Comparison of ENCODE assay signal across 9 cellular contexts in the genomic region with DNA sequence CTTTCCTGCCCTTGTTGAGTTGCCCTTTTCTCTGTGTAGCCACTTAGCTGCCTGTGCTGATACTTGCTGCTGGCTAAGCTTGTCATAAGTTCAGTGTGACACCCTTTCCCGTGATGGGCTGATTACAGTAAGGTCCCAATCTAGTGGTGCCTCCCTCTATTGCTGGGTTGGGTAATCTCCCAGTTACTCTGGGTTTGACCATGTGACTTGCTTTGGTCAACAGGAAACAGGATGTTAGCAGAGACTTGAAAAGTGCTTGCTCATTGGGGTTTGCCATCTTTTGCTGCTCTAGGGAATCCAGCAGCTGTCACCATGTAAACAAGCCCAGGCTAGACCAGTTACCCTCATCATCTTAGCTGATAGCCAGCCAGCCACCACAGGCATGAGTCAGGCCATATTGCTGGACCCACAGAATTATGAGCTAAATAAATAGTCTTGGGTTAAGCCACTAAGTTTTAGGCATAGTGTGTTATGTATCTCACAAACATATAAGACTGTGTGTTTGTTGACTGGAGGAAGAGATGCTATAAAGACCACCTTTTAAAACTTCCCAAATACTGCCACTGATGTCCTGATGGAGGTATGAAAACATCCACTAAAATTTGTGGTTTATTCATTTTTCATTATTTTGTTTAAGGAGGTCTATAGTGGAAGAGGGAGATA. TPM values are rescaled to one million over a fixed set of nuclear protein-coding genes. Genes with fewer than 3 reads are reported as not detected.
DNase-seq lines count a peak whose midpoint lies in the region; ATAC-seq and TF ChIP-seq lines count a peak whose summit lies in the region.
"Had no signal": no experiment of that assay in that cellular context is flagged by ENCODE, and none has a peak within 500 bp of the region (broad histone marks: within the 10 kb centered on the region; RNA-seq: fewer than 3 reads in every experiment).

No MANE protein-coding gene starts in this region.

- CTCF ChIA-PET in BJ (lab: Yijun Ruan, JAX): interaction anchor here (0.7 kb wide), 1 partner anchor 110 kb away, joined by 3 read pairs; no protein-coding TSS in a partner anchor
- CTCF ChIA-PET in activated CD8-positive, alpha-beta T cell treated with anti-CD3 and anti-CD28 coated beads, Interleukin-2, amount 10 ng/mL, durations not matched to agents 7 days and 5 days (lab: Charles Lee): interaction anchor here (1.1 to 3.4 kb wide), 7 partner anchors 11 to 150 kb away, joined by 3 to 19 read pairs (median 3); no protein-coding TSS in a partner anchor

- H3K36me3 ChIP-seq in BJ (ENCODE audit: control insufficient read depth, insufficient read depth, low read length): no peaks in the 10 kb centered on the region
- H3K36me3 ChIP-seq in MG63: no peaks in the 10 kb centered on the region
- H3K36me3 ChIP-seq in liver (ENCODE audit: control insufficient read depth in 4 of 4, insufficient read depth in 3 of 4, low read depth in 1 of 4, low read length in 3 of 4): no peaks in the 10 kb centered on the region
- no peaks in the 10 kb centered on the region for H3K36me3 ChIP-seq in prostate gland
- H3K36me3 ChIP-seq: thoracic aorta had no signal

- no peak for TF ChIP-seq CTCF in BJ (IDR thresholded peaks at IDR 0.05; ENCODE audit: insufficient read depth, low read depth, low read length)
- TF ChIP-seq CTCF in liver (IDR thresholded peaks at IDR 0.05; ENCODE audit: low read depth, low read length, missing input control): no peak
- TF ChIP-seq CTCF in omental fat pad (IDR thresholded peaks at IDR 0.05): no peak
- no peak for TF ChIP-seq CTCF in prostate gland (IDR thresholded peaks at IDR 0.05)

- H3K9me3 Mint-ChIP-seq in activated CD8-positive, alpha-beta T cell treated with anti-CD3 and anti-CD28 coated beads, Interleukin-2, amount 10 ng/mL, durations not matched to agents 7 days and 5 days (ENCODE audit: insufficient read depth): peaks cover 13% of the 10 kb centered on the region

- no peak for TF ChIP-seq POLR2A in prostate gland (IDR thresholded peaks at IDR 0.05)

- peak overlapping the region; percentile 62 for H3K27ac Mint-ChIP-seq in activated CD8-positive, alpha-beta T cell treated with anti-CD3 and anti-CD28 coated beads, Interleukin-2, amount 10 ng/mL, durations not matched to agents 7 days and 5 days

- H3K4me1 Mint-ChIP-seq in activated CD8-positive, alpha-beta T cell treated with anti-CD3 and anti-CD28 coated beads, Interleukin-2, amount 10 ng/mL, durations not matched to agents 7 days and 5 days (ENCODE audit: low read depth): peaks cover 12% of the 10 kb centered on the region

- no peaks in the 10 kb centered on the region for H3K9me3 ChIP-seq in MG63
- peaks cover 0 to 4% (median under 1%) of the 10 kb centered on the region in 4 donors for H3K9me3 ChIP-seq in liver (ENCODE audit: control insufficient read depth in 4 of 4, low read length in 3 of 4)
- no peaks in the 10 kb centered on the region for H3K9me3 ChIP-seq in prostate gland

- H3K27me3 ChIP-seq in BJ (ENCODE audit: control insufficient read depth, insufficient read depth, low read length) (peaks cover 10% of the 10 kb centered on the region), MG63 (no peaks in the 10 kb centered on the region), liver (ENCODE audit: control insufficient read depth in 4 of 4, insufficient read depth in 4 of 4, low read length in 3 of 4) (peaks cover 4 to 10% (median 5%) of the 10 kb centered on the region in 4 donors), prostate gland (replicated peaks; ENCODE audit: insufficient read depth) (peaks cover 15% of the 10 kb centered on the region)

- H3K9ac ChIP-seq in liver (ENCODE audit: low read depth in 1 of 2, low read length in 2 of 2): no peak overlapping the region

- no peak overlapping the region for H3K4me3 ChIP-seq in BJ (ENCODE audit: low read depth, low read length)
- H3K4me3 ChIP-seq in MG63: no peak overlapping the region
- no peak overlapping the region for H3K4me3 ChIP-seq in liver (ENCODE audit: low read depth in 1 of 3, low read length in 3 of 3)
- H3K4me3 ChIP-seq in prostate gland: no peak overlapping the region
- H3K4me3 ChIP-seq: thoracic aorta had no signal

- H3K27ac ChIP-seq in liver (ENCODE audit: low read depth in 1 of 2, low read length in 2 of 2): peak overlapping the region; percentile 38 to 39
- H3K27ac ChIP-seq in prostate gland: no peak overlapping the region
- H3K27ac ChIP-seq: thoracic aorta had no signal

- H3K27me3 Mint-ChIP-seq in activated CD8-positive, alpha-beta T cell treated with anti-CD3 and anti-CD28 coated beads, Interleukin-2, amount 10 ng/mL, durations not matched to agents 7 days and 5 days (ENCODE audit: low read depth): peaks cover 14% of the 10 kb centered on the region

- H3K4me1 ChIP-seq in liver (ENCODE audit: control insufficient read depth in 4 of 4, insufficient read depth in 4 of 4, low read length in 3 of 4) (no peaks in the 10 kb centered on the region), prostate gland (replicated peaks) (no peaks in the 10 kb centered on the region)

- ATAC-seq in GM18909 (IDR thresholded peaks at IDR 0.05; ENCODE audit: poor library complexity, unreplicated experiment) (peak; percentile 79), omental fat pad (ENCODE audit: low FRiP score) (no peak)
- ATAC-seq in activated CD8-positive, alpha-beta T cell treated with anti-CD3 and anti-CD28 coated beads, Interleukin-2, amount 10 ng/mL, durations not matched to agents 7 days and 5 days: peak; percentile 89

- 62% methylated on average over 1 of the region's 1 CpG for WGBS in liver
- WGBS in prostate gland: 75% methylated on average over 1 of the region's 1 CpG

- POLR2A ChIA-PET in BJ (lab: Charles Lee): interaction anchor here (0.6 kb wide), 1 partner anchor 9 kb away, joined by 5 read pairs; no protein-coding TSS in a partner anchor
- POLR2A ChIA-PET in activated CD8-positive, alpha-beta T cell treated with anti-CD3 and anti-CD28 coated beads, Interleukin-2, amount 10 ng/mL, durations not matched to agents 7 days and 5 days (lab: Charles Lee): interaction anchor here (0.7 kb wide), 1 partner anchor 16 kb away, joined by 3 read pairs; no protein-coding TSS in a partner anchor

- TF ChIP-seq RAD21 in liver (IDR thresholded peaks at IDR 0.05): no peak

- H3K4me3 Mint-ChIP-seq in activated CD8-positive, alpha-beta T cell treated with anti-CD3 and anti-CD28 coated beads, Interleukin-2, amount 10 ng/mL, durations not matched to agents 7 days and 5 days: no peak overlapping the region

- peaks cover 9% of the 10 kb centered on the region for H3K36me3 Mint-ChIP-seq in activated CD8-positive, alpha-beta T cell treated with anti-CD3 and anti-CD28 coated beads, Interleukin-2, amount 10 ng/mL, durations not matched to agents 7 days and 5 days (ENCODE audit: low read depth)

- intact Hi-C loops in prostate gland (cut with DNase I): no loop called here

- DNase-seq in BJ (ENCODE audit: low read depth) (peak; percentile 50), MG63 (peak; percentile 83), omental fat pad (ENCODE audit: low spot score) (no peak), prostate gland (ENCODE audit: low spot score) (no peak)
- DNase-seq in activated CD8-positive, alpha-beta T cell treated with anti-CD3 and anti-CD28 coated beads, Interleukin-2, amount 10 ng/mL, durations not matched to agents 7 days and 5 days: peak; percentile 70
- no peak for DNase-seq in stimulated activated CD4-positive, alpha-beta T cell treated with anti-CD3 and anti-CD28 coated beads, Interleukin-2, amount 100 ng/mL, for 48 hours

TF ChIP-seq in liver, 16 proteins besides CTCF, POLR2A, EP300 and RAD21 (continues in another document):
- TF ChIP-seq EGR1 (IDR thresholded peaks at IDR 0.05; ENCODE audit: low read depth in 2 of 2) (no peak), HNF4A (conservative IDR thresholded peaks at IDR 0.05) (no peak), TAF1 (conservative IDR thresholded peaks at IDR 0.05) (no peak), FOXA1 (IDR thresholded peaks at IDR 0.05) (no peak), GABPA (IDR thresholded peaks at IDR 0.05 in 1 of 2, conservative IDR thresholded peaks at IDR 0.05 in 1 of 2) (no peak), JUND (IDR thresholded peaks at IDR 0.05) (no peak), RXRA (IDR thresholded peaks at IDR 0.05) (no peak), HNF4G (IDR thresholded peaks at IDR 0.05) (no peak), SP1 (IDR thresholded peaks at IDR 0.05) (no peak), NR2F2 (IDR thresholded peaks at IDR 0.05) (no peak)
- TF ChIP-seq, protein P1, sequence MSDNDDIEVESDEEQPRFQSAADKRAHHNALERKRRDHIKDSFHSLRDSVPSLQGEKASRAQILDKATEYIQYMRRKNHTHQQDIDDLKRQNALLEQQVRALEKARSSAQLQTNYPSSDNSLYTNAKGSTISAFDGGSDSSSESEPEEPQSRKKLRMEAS (IDR thresholded peaks at IDR 0.05): no peak
- TF ChIP-seq, protein P2, sequence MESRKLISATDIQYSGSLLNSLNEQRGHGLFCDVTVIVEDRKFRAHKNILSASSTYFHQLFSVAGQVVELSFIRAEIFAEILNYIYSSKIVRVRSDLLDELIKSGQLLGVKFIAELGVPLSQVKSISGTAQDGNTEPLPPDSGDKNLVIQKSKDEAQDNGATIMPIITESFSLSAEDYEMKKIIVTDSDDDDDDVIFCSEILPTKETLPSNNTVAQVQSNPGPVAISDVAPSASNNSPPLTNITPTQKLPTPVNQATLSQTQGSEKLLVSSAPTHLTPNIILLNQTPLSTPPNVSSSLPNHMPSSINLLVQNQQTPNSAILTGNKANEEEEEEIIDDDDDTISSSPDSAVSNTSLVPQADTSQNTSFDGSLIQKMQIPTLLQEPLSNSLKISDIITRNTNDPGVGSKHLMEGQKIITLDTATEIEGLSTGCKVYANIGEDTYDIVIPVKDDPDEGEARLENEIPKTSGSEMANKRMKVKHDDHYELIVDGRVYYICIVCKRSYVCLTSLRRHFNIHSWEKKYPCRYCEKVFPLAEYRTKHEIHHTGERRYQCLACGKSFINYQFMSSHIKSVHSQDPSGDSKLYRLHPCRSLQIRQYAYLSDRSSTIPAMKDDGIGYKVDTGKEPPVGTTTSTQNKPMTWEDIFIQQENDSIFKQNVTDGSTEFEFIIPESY (IDR thresholded peaks at IDR 0.05): no peak

RNA-seq across cellular contexts. Expression of a gene that starts 4.0 kb away (rescaled TPM):
- polyA plus RNA-seq in BJ (2011; rRNA removed): 0.05 TPM in 2 replicates
- polyA minus RNA-seq in BJ (2011; rRNA and poly(A)+ RNA removed): not detected in 2 replicates
- not detected in 2 replicates for total RNA-seq in MG63 (2014; rRNA removed; shearing (Covaris generic); ENCODE audit: low replicate concordance)
- not detected for total RNA-seq in activated CD8-positive, alpha-beta T cell treated with anti-CD3 and anti-CD28 coated beads, Interleukin-2, amount 10 ng/mL, durations not matched to agents 7 days and 5 days
- not detected for total RNA-seq in liver
- polyA plus RNA-seq in liver: under 1 TPM in 1 of 2 donors, not detected in 1; 0.02 TPM
- 100 to 1,000 TPM in 3 of 4 donors, 10 to 100 TPM in 1; 12.3 to 715 (median 292) TPM for total RNA-seq in omental fat pad
- total RNA-seq in prostate gland: not detected
- total RNA-seq: thoracic aorta had no signal

Comparison
In these comparisons a context has a peak if more than half of its experiments do, and no peak if none do; other contexts are left out.
1. DNase-seq: peak in BJ (single experiment), MG63 (single experiment) and activated CD8-positive, alpha-beta T cell treated with anti-CD3 and anti-CD28 coated beads, Interleukin-2, amount 10 ng/mL, durations not matched to agents 7 days and 5 days (single experiment); none in omental fat pad (single experiment), prostate gland (single experiment) and stimulated activated CD4-positive, alpha-beta T cell treated with anti-CD3 and anti-CD28 coated beads, Interleukin-2, amount 100 ng/mL, for 48 hours (0 of 2).
2. H3K27ac ChIP-seq: peak in liver (2 of 2); none in prostate gland (0 of 2).
3. RNA of a gene that starts 4.0 kb away (total RNA-seq): 12.3 to 715 TPM in omental fat pad; not detected in prostate gland, not detected in MG63, not detected in activated CD8-positive, alpha-beta T cell treated with anti-CD3 and anti-CD28 coated beads, Interleukin-2, amount 10 ng/mL, durations not matched to agents 7 days and 5 days and not detected in liver; every median in the first group is over 10 times any median in the second.